Comparison of ENCODE assay signal across 8 cellular contexts in genomic region chr16:67481561-67482259, GRCh38. TPM values are rescaled to one million over a fixed set of nuclear protein-coding genes. Genes with fewer than 3 reads are reported as not detected.
A peak's percentile ranks its signal among the peaks of the same experiment; 100 is the strongest.
DNase-seq lines count a peak whose midpoint lies in the region; ATAC-seq and TF ChIP-seq lines count a peak whose summit lies in the region.

No MANE protein-coding gene starts in this region.

- peak overlapping the region; percentile 93 for H3K4me2 ChIP-seq in OCI-LY1 (ENCODE audit: low read length)
- H3K4me2 ChIP-seq in hepatocyte = peak overlapping the region; percentile 80

- H3K9me3 ChIP-seq in OCI-LY1 (ENCODE audit: low read length) (no peaks in the 10 kb centered on the region), hepatocyte (ENCODE audit: low read depth) (no peaks in the 10 kb centered on the region), skeletal muscle tissue (ENCODE audit: control insufficient read depth in 3 of 3, low read length in 3 of 3) (no peaks in the 10 kb centered on the region)

- TF ChIP-seq CTCF in AG04449 (IDR thresholded peaks at IDR 0.05; ENCODE audit: insufficient read depth, low read length, missing control alignments) (no peak), OCI-LY1 (IDR thresholded peaks at IDR 0.05; ENCODE audit: low read length) (no peak), hepatocyte (IDR thresholded peaks at IDR 0.05; ENCODE audit: poor library complexity) (no peak)

- H3K27ac Mint-ChIP-seq in activated naive CD8-positive, alpha-beta T cell treated with anti-CD3 and anti-CD28 coated beads, Interleukin-2, amount 10 ng/mL, durations not matched to agents 7 days and 5 days = peak overlapping the region; percentile 98

- peak overlapping the region; percentile 92 for H3K9ac ChIP-seq in OCI-LY1 (ENCODE audit: low read length)
- peak overlapping the region; percentile 83 to 96 (median 90) for H3K9ac ChIP-seq in skeletal muscle tissue (ENCODE audit: low read depth in 1 of 3, low read length in 3 of 3)

- H3K36me3 ChIP-seq in OCI-LY1 (ENCODE audit: insufficient read depth, low read length) = peaks cover 23% of the 10 kb centered on the region; the same call in 1 of the 2 replicates
- H3K36me3 ChIP-seq in hepatocyte (replicated peaks; ENCODE audit: insufficient read depth, low read depth) = no peaks in the 10 kb centered on the region
- peaks cover 0 to 13% (median 4%) of the 10 kb centered on the region in 3 donors for H3K36me3 ChIP-seq in skeletal muscle tissue (ENCODE audit: control insufficient read depth in 3 of 3, insufficient read depth in 3 of 3, low read length in 3 of 3)

- peak overlapping the region; percentile 93 for H3K4me3 Mint-ChIP-seq in activated naive CD8-positive, alpha-beta T cell treated with anti-CD3 and anti-CD28 coated beads, Interleukin-2, amount 10 ng/mL, durations not matched to agents 7 days and 5 days

- H4K20me1 ChIP-seq in OCI-LY1 (ENCODE audit: insufficient read depth, low read length) (no peaks in the 10 kb centered on the region), hepatocyte (ENCODE audit: insufficient read depth, poor library complexity, severe bottlenecking) (peaks cover 24% of the 10 kb centered on the region)

- H3K27ac ChIP-seq in OCI-LY1 (ENCODE audit: low read depth, low read length, poor library complexity, severe bottlenecking) (peak overlapping the region; percentile 83), hepatocyte (peak overlapping the region; percentile 86), skeletal muscle tissue (ENCODE audit: low read depth, low read length) (peak overlapping the region; percentile 81)

- H3K9me2 ChIP-seq in OCI-LY1 (ENCODE audit: low read depth, low read length) (no peaks in the 10 kb centered on the region), hepatocyte (replicated peaks; ENCODE audit: insufficient read depth) (no peaks in the 10 kb centered on the region)

- H3K9me3 Mint-ChIP-seq in activated naive CD8-positive, alpha-beta T cell treated with anti-CD3 and anti-CD28 coated beads, Interleukin-2, amount 10 ng/mL, durations not matched to agents 7 days and 5 days = no peaks in the 10 kb centered on the region

- DNase-seq in AG04449 (ENCODE audit: low read depth, low spot score) (no peak), hepatocyte (ENCODE audit: low spot score) (peak; percentile 48), SIG-M5 (lab: John Stamatoyannopoulos, UW) (no peak)
- DNase-seq in activated naive CD8-positive, alpha-beta T cell treated with anti-CD3 and anti-CD28 coated beads, Interleukin-2, amount 10 ng/mL, durations not matched to agents 7 days and 5 days = peak; percentile 66

- H3K36me3 Mint-ChIP-seq in activated naive CD8-positive, alpha-beta T cell treated with anti-CD3 and anti-CD28 coated beads, Interleukin-2, amount 10 ng/mL, durations not matched to agents 7 days and 5 days = peaks cover 6% of the 10 kb centered on the region

- no peak overlapping the region for H2AFZ ChIP-seq in OCI-LY1 (ENCODE audit: low read length)
- peak overlapping the region; percentile 62 for H2AFZ ChIP-seq in hepatocyte

- H3K4me1 ChIP-seq in OCI-LY1 (ENCODE audit: insufficient read depth, low read length, severe bottlenecking) (peaks cover 29% of the 10 kb centered on the region), hepatocyte (ENCODE audit: insufficient read depth) (peaks cover 20% of the 10 kb centered on the region), skeletal muscle tissue (ENCODE audit: control insufficient read depth in 3 of 3, insufficient read depth in 3 of 3, low read length in 3 of 3) (peaks cover 27 to 39% (median 28%) of the 10 kb centered on the region in 3 donors)

- H3K79me2 ChIP-seq in OCI-LY1 (ENCODE audit: insufficient read depth, low read length) = peaks cover 33% of the 10 kb centered on the region
- peaks cover 46% of the 10 kb centered on the region for H3K79me2 ChIP-seq in hepatocyte

- no peaks in the 10 kb centered on the region for H3K27me3 Mint-ChIP-seq in activated naive CD8-positive, alpha-beta T cell treated with anti-CD3 and anti-CD28 coated beads, Interleukin-2, amount 10 ng/mL, durations not matched to agents 7 days and 5 days

- H3K27me3 ChIP-seq in OCI-LY1 (ENCODE audit: insufficient read depth, low read length) = no peaks in the 10 kb centered on the region
- H3K27me3 ChIP-seq in hepatocyte = no peaks in the 10 kb centered on the region
- H3K27me3 ChIP-seq in skeletal muscle tissue (ENCODE audit: control insufficient read depth in 3 of 3, insufficient read depth in 3 of 3, low read length in 3 of 3) = no peaks in the 10 kb centered on the region

- peaks cover 14% of the 10 kb centered on the region for H3K4me1 Mint-ChIP-seq in activated naive CD8-positive, alpha-beta T cell treated with anti-CD3 and anti-CD28 coated beads, Interleukin-2, amount 10 ng/mL, durations not matched to agents 7 days and 5 days

- H3K4me3 ChIP-seq in AG04449 (ENCODE audit: low read depth, low read length) (peak overlapping the region; percentile 74), OCI-LY1 (ENCODE audit: low read depth, low read length, poor library complexity, severe bottlenecking) (peak overlapping the region; percentile 91), hepatocyte (peak overlapping the region; percentile 20), skeletal muscle tissue (ENCODE audit: low read length in 3 of 3) (peak overlapping the region; percentile 81 to 86 (median 83))

- CTCF ChIA-PET in AG04449 (lab: Yijun Ruan, JAX) = interaction anchor here (0.5 to 26.6 kb wide), 31 partner anchors 10 to 559 kb away, joined by 3 to 661 read pairs (median 4); partner anchors contain the start of genes C16orf86, CARMIL2, ENKD1 and RIPOR1

- POLR2A ChIA-PET in AG04449 (lab: Yijun Ruan, JAX) = interaction anchor here (0.8 to 1.3 kb wide), 5 partner anchors 16 to 178 kb away, joined by 3 to 7 read pairs (median 4); partner anchors contain the start of gene ACD
- POLR2A ChIA-PET in activated naive CD8-positive, alpha-beta T cell treated with anti-CD3 and anti-CD28 coated beads, Interleukin-2, amount 10 ng/mL, durations not matched to agents 7 days and 5 days (lab: Charles Lee) = interaction anchor here (0.9 to 2.9 kb wide), 20 partner anchors 8 to 547 kb away, joined by 3 to 19 read pairs (median 5); partner anchors contain the start of genes ACD, C16orf86, CARMIL2 and CTCF

- 60% methylated on average over 17 of the region's 17 CpGs for WGBS in hepatocyte (ENCODE audit: low lambda C conversion rate, missing lambda C conversion rate)

- ATAC-seq in GM21619 (IDR thresholded peaks at IDR 0.05; ENCODE audit: unreplicated experiment) (peak; percentile 15), GM21423 (IDR thresholded peaks at IDR 0.05; ENCODE audit: unreplicated experiment) (no peak)
- ATAC-seq in activated naive CD8-positive, alpha-beta T cell treated with anti-CD3 and anti-CD28 coated beads, Interleukin-2, amount 10 ng/mL, durations not matched to agents 7 days and 5 days (ENCODE audit: low read depth) = peak; percentile 30

- H3F3A ChIP-seq in OCI-LY1 (ENCODE audit: insufficient read depth, low read length) = no peaks in the 10 kb centered on the region

RNA-seq across cellular contexts. Expression of gene ATP6V0D1, which starts 0.8 kb away (rescaled TPM):
- total RNA-seq in activated naive CD8-positive, alpha-beta T cell treated with anti-CD3 and anti-CD28 coated beads, Interleukin-2, amount 10 ng/mL, durations not matched to agents 7 days and 5 days = 10 to 100 TPM; 41.8 to 48.8 TPM
- total RNA-seq in hepatocyte (115 and 157 TPM in 2 replicates), skeletal muscle tissue (46.4 TPM)
- polyA plus RNA-seq in hepatocyte = 223 and 232 TPM in 2 replicates

RNA-seq across cellular contexts. Expression of gene AGRP, which starts 1.6 kb away (rescaled TPM):
- not detected for total RNA-seq in activated naive CD8-positive, alpha-beta T cell treated with anti-CD3 and anti-CD28 coated beads, Interleukin-2, amount 10 ng/mL, durations not matched to agents 7 days and 5 days
- total RNA-seq in hepatocyte (1.9 TPM in 1 of 2 replicates, not detected in the other), skeletal muscle tissue (not detected)
- polyA plus RNA-seq in hepatocyte = 0.93 and 2.3 TPM in 2 replicates

RNA-seq across cellular contexts. Expression of gene RIPOR1, which starts 46.9 kb away (rescaled TPM):
- 10 to 100 TPM; 28.7 to 35.7 TPM for total RNA-seq in activated naive CD8-positive, alpha-beta T cell treated with anti-CD3 and anti-CD28 coated beads, Interleukin-2, amount 10 ng/mL, durations not matched to agents 7 days and 5 days
- 12.5 and 12.9 TPM in 2 replicates for total RNA-seq in hepatocyte
- polyA plus RNA-seq in hepatocyte = 37.8 and 38.3 TPM in 2 replicates
- total RNA-seq in skeletal muscle tissue = 30.8 TPM

RNA-seq across cellular contexts. Expression of gene HSD11B2, which starts 50.8 kb away (rescaled TPM):
- not detected for total RNA-seq in activated naive CD8-positive, alpha-beta T cell treated with anti-CD3 and anti-CD28 coated beads, Interleukin-2, amount 10 ng/mL, durations not matched to agents 7 days and 5 days
- total RNA-seq in hepatocyte (0.93 and 1.6 TPM in 2 replicates), skeletal muscle tissue (2.6 TPM)
- polyA plus RNA-seq in hepatocyte = 2.3 and 4.2 TPM in 2 replicates

Comparison
In these comparisons a context has a peak if more than half of its experiments do, and no peak if none do; other contexts are left out.
1. DNase-seq: peak in activated naive CD8-positive, alpha-beta T cell treated with anti-CD3 and anti-CD28 coated beads, Interleukin-2, amount 10 ng/mL, durations not matched to agents 7 days and 5 days (single experiment) and hepatocyte (single experiment); none in AG04449 (single experiment) and SIG-M5 (single experiment).
2. H3K4me3 ChIP-seq: peak in every context shown above with its lines; median percentile 91 in OCI-LY1; 83 in skeletal muscle tissue; 74 in AG04449; 20 in hepatocyte.
3. Peak in every context shown above with its lines, with median percentiles within 50 percentile points of each other: H3K27ac ChIP-seq.